ENCODE assay signal across 1 cellular context in genomic region chr14:91573894-91574837, GRCh38.
A peak's percentile ranks its signal among the peaks of the same experiment; 100 is the strongest.
TF ChIP-seq lines count a peak whose summit lies in the region.

No MANE protein-coding gene starts in this region.

TF ChIP-seq in HEK293, 187 proteins besides CTCF, POLR2A, EP300 and RAD21 (continued from another document and continues in another):
- TF ChIP-seq ZFP69B (tag by site-specific recombination; IDR thresholded peaks at IDR 0.05), result peak; percentile 24; the same call in 1 of the 2 replicates
- peak; percentile 95 for TF ChIP-seq ZNF423 (tag by site-specific recombination; IDR thresholded peaks at IDR 0.05)
- TF ChIP-seq ZNF473 (tag by site-specific recombination; IDR thresholded peaks at IDR 0.05), result no peak
- TF ChIP-seq ZFP41 (tag by site-specific recombination; IDR thresholded peaks at IDR 0.05; ENCODE audit: borderline replicate concordance), result no peak
- no peak for TF ChIP-seq ZNF610 (tag by site-specific recombination; IDR thresholded peaks at IDR 0.05; ENCODE audit: borderline replicate concordance)
- no peak for TF ChIP-seq ZNF266 (tag by site-specific recombination; IDR thresholded peaks at IDR 0.05; ENCODE audit: low read depth)
- TF ChIP-seq ZNF350 (tag by site-specific recombination; IDR thresholded peaks at IDR 0.05), result no peak
- peak; percentile 89 for TF ChIP-seq ZNF449 (tag by site-specific recombination; IDR thresholded peaks at IDR 0.05)
- peak; percentile 40 for TF ChIP-seq SP7 (tag by site-specific recombination; IDR thresholded peaks at IDR 0.05)
- no peak for TF ChIP-seq ZNF132 (tag by site-specific recombination; IDR thresholded peaks at IDR 0.05; ENCODE audit: borderline replicate concordance)
- TF ChIP-seq PRDM10 (tag by site-specific recombination; IDR thresholded peaks at IDR 0.05), result peak; percentile 36; the same call in 1 of the 2 replicates
- TF ChIP-seq ZBTB10 (tag by site-specific recombination; IDR thresholded peaks at IDR 0.05), result no peak; the same call in 1 of the 2 replicates
- TF ChIP-seq KLF8 (tag by site-specific recombination; IDR thresholded peaks at IDR 0.05), result peak; percentile 52; the same call in 1 of the 2 replicates
- TF ChIP-seq PRDM4 (tag by site-specific recombination; IDR thresholded peaks at IDR 0.05), result no peak
- peak; percentile 72 for TF ChIP-seq KLF1 (tag by site-specific recombination; IDR thresholded peaks at IDR 0.05)
- TF ChIP-seq GLIS1 (tag by site-specific recombination; IDR thresholded peaks at IDR 0.05), result peak; percentile 93
- TF ChIP-seq ZNF341 (tag by site-specific recombination; IDR thresholded peaks at IDR 0.05; ENCODE audit: low read depth), result peak; percentile 79
- TF ChIP-seq REPIN1 (tag by site-specific recombination; IDR thresholded peaks at IDR 0.05; ENCODE audit: low read depth), result no peak
- peak; percentile 58; the same call in 1 of the 2 replicates for TF ChIP-seq ZNF692 (tag by site-specific recombination; IDR thresholded peaks at IDR 0.05)
- TF ChIP-seq ZNF184 (tag by site-specific recombination; IDR thresholded peaks at IDR 0.05), result 0 out of 2 replicates have a peak, but pooled peaks have one; percentile 27
- peak; percentile 89 for TF ChIP-seq ZIC2 (tag by site-specific recombination; IDR thresholded peaks at IDR 0.05)
- TF ChIP-seq ZNF580 (tag by site-specific recombination; IDR thresholded peaks at IDR 0.05), result no peak
- no peak for TF ChIP-seq ZFP37 (tag by site-specific recombination; IDR thresholded peaks at IDR 0.05)
- peak; percentile 82 for TF ChIP-seq HIC1 (tag by site-specific recombination; IDR thresholded peaks at IDR 0.05)
- TF ChIP-seq PATZ1 (tag by site-specific recombination; IDR thresholded peaks at IDR 0.05), result peak; percentile 71
- TF ChIP-seq ZEB2 (tag by site-specific recombination; IDR thresholded peaks at IDR 0.05), result 0 out of 2 replicates have a peak, but pooled peaks have one; percentile 10
- peak; percentile 82 for TF ChIP-seq KLF9 (tag by site-specific recombination; IDR thresholded peaks at IDR 0.05; ENCODE audit: low read depth)
- no peak for TF ChIP-seq ZNF121 (tag by site-specific recombination; IDR thresholded peaks at IDR 0.05)
- peak; percentile 56 for TF ChIP-seq ZNF660 (tag by site-specific recombination; IDR thresholded peaks at IDR 0.05)
- TF ChIP-seq SETDB1 (IDR thresholded peaks at IDR 0.05; ENCODE audit: insufficient read length, low read length), result no peak
- peak; percentile 91 for TF ChIP-seq EGR2 (tag by site-specific recombination; IDR thresholded peaks at IDR 0.05; ENCODE audit: low read depth)
- no peak for TF ChIP-seq ZNF596 (tag by site-specific recombination; IDR thresholded peaks at IDR 0.05)
- no peak for TF ChIP-seq KLF17 (tag by site-specific recombination; IDR thresholded peaks at IDR 0.05)
- TF ChIP-seq ZNF398 (tag by site-specific recombination; IDR thresholded peaks at IDR 0.05), result peak; percentile 84
- no peak for TF ChIP-seq ZNF571 (tag by site-specific recombination; IDR thresholded peaks at IDR 0.05)
- no peak for TF ChIP-seq ZNF501 (tag by site-specific recombination; IDR thresholded peaks at IDR 0.05)
